In genomic region chr2:28870146-28870891, GRCh38 we compare ENCODE assay signal across 8 cellular contexts. TPM values are rescaled to one million over a fixed set of nuclear protein-coding genes. Genes with fewer than 3 reads are reported as not detected.
A peak's percentile ranks its signal among the peaks of the same experiment; 100 is the strongest.
DNase-seq lines count a peak whose midpoint lies in the region; ATAC-seq, FAIRE-seq and TF ChIP-seq lines count a peak whose summit lies in the region.

Gene TRMT61B (minus strand): TSS chr2:28870309. CDS start chr2:28870277, 32 bp downstream.

- H3K4me3 ChIP-seq in ovary (peak within 1 kb of the TSS; percentile 88), thyroid gland (replicated peaks in 1 of 3) (peak within 1 kb of the TSS; percentile 11 to 91 (median 72))

- H3K27ac ChIP-seq in ovary (peak within 1 kb of the TSS; percentile 2 to 48), thyroid gland (peak within 1 kb of the TSS; percentile 19 to 53 (median 28))

- TF ChIP-seq POLR2A in GM12892 (IDR thresholded peaks at IDR 0.05; ENCODE audit: low read depth, low read length) (peak; percentile 96; the same call in 1 of the 2 replicates), ovary (IDR thresholded peaks at IDR 0.05) (peak; percentile 53), thyroid gland (IDR thresholded peaks at IDR 0.05) (peak in 1 of 2 donors; percentile 70)

- peak; percentile 98 for ATAC-seq in HG02840 (IDR thresholded peaks at IDR 0.05; ENCODE audit: low FRiP score, unreplicated experiment)
- peak; percentile 100 for ATAC-seq in Right ventricle myocardium inferior

- no peaks in the 10 kb centered on the region for H3K9me3 ChIP-seq in ovary
- H3K9me3 ChIP-seq in thyroid gland = no peaks in the 10 kb centered on the region

- H3K4me1 ChIP-seq in ovary (ENCODE audit: insufficient read depth) (peaks cover 11% of the 10 kb centered on the region), thyroid gland (peaks cover 13 to 16% of the 10 kb centered on the region in 2 donors)

- H3K36me3 ChIP-seq in ovary (no peaks in the 10 kb centered on the region), thyroid gland (no peaks in the 10 kb centered on the region)

- DNase-seq in GM12892 (ENCODE audit: insufficient read length) (peak; percentile 91), NCI-H1436 (lab: John Stamatoyannopoulos, UW) (peak; percentile 91), SW480 (ENCODE audit: low spot score) (peak; percentile 95), Right ventricle myocardium inferior (ENCODE audit: missing footprints) (peak; percentile 98), ovary (peak; percentile 94 to 98 (median 95)), thyroid gland (peak; percentile 95 to 97)
- DNase-seq in activated naive CD8-positive, alpha-beta T cell treated with anti-CD3 and anti-CD28 coated beads, Interleukin-2, amount 50 U/mL, for 16 hours (ENCODE audit: low read depth, low spot score) = peak; percentile 93

- H3K27me3 ChIP-seq in ovary (no peaks in the 10 kb centered on the region), thyroid gland (no peaks in the 10 kb centered on the region)

- 0% methylated on average over 51 to 57 of the region's 57 CpGs for WGBS in ovary, 3 donors
- WGBS in thyroid gland, 2 donors = 0 to 1% methylated on average over 42 to 56 of the region's 57 CpGs

- intact Hi-C loops in Right ventricle myocardium inferior (cut with DNase I) (loop anchor here (1.0 kb wide), 1 partner anchor 24 kb away; the partner anchor contains the start of gene WDR43), ovary (cut with DNase I) (no loop called here), thyroid gland (cut with DNase I) (no loop called here)

- FAIRE-seq in GM12892 (lab: Jason Lieb, UNC) = peak; percentile 95

- TF ChIP-seq EP300 in ovary (IDR thresholded peaks at IDR 0.05) = no peak

- TF ChIP-seq CTCF in ovary (IDR thresholded peaks at IDR 0.05) (peak in 1 of 3 donors; percentile 25), thyroid gland (IDR thresholded peaks at IDR 0.05) (peak in 1 of 6 experiments; percentile 26)

RNA-seq across cellular contexts. Expression of gene TRMT61B, which starts in this region (rescaled TPM):
- 16.3 TPM for polyA plus RNA-seq in GM12892 (2012; ENCODE audit: missing spikeins)
- total RNA-seq in Right ventricle myocardium inferior (24.6 TPM), ovary (10 to 100 TPM in 6 of 7 donors, 1 to 10 TPM in 1; 8.1 to 18.4 (median 14.2) TPM), thyroid gland (10 to 100 TPM; 10.9 to 21.4 (median 17.1) TPM)
- polyA plus RNA-seq in ovary = 10 to 100 TPM; 11.7 to 13.0 TPM

Comparison
In these comparisons a context has a peak if more than half of its experiments do, and no peak if none do; other contexts are left out.
1. Peak in every context shown above with its lines: DNase-seq, ATAC-seq, H3K4me3 ChIP-seq and H3K27ac ChIP-seq.